Comparison of ENCODE assay signal across 8 cellular contexts in the genomic region with DNA sequence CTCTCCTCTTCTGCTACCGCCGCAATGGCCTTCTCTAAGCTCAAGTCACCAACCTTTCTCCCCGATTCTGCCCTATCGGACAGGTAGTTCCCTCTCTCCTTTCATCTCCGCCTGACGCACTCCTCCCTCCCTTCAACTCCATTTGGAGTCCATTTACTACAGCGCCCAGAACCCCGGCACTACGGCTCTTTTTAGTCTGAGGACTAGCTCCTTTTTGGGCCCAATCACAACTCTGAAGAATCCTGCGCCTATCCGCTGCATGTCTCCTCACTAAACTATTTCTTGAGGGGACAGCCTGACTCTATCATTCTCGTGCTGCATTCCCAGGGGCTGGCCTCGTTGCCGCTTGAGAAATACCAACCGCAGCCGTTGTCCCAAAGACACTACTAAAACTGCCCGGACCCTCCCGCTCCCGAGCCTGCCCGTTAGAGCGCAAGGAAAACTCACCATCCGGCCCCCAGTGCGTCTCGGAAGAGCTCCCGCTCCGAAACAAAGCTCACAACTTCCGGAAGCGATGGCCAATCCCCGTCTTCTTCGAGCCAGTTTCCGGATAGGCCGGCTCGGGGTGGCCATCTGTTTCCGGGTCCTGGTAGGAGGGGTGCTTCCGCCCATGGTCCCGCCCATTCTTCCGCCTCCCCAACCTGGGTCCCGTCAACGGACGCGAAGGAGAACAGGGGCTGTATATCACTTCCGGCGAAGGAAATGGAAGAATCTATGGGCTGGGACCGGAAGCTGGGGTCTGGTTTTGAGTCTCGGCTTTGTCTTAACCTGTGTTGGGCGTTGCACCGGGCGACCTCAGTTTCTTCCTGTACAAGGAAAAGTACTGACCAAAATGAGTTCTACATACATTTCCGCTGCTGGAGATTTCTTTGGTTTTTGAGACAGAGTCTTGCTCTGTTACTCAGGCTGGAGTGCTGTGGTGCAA. TPM values are rescaled to one million over a fixed set of nuclear protein-coding genes. Genes with fewer than 3 reads are reported as not detected.
DNase-seq lines count a peak whose midpoint lies in the region; TF ChIP-seq lines count a peak whose summit lies in the region.

A gene (minus strand): TSS at position 491 of the 925 bp plus-strand sequence. CDS start 2,776 bp downstream, outside the sequence.

- H3K79me2 ChIP-seq in neural cell (replicated peaks; ENCODE audit: insufficient read depth, low read length) = peaks cover 15% of the 10 kb centered on the region

- 0 to 2% (median 1%) methylated on average over 39 to 49 of the region's 49 CpGs for WGBS in stomach, 5 donors

- H4K20me1 ChIP-seq in neural cell (ENCODE audit: insufficient read depth) = no peaks in the 10 kb centered on the region

- H3K9ac ChIP-seq in neural cell (ENCODE audit: low read length) = peak within 1 kb of the TSS; percentile 69

- H3K27ac ChIP-seq in neural cell (ENCODE audit: low read length) = peak within 1 kb of the TSS; percentile 77
- peak within 1 kb of the TSS; percentile 69 to 86 (median 78) for H3K27ac ChIP-seq in stomach

- no peak for TF ChIP-seq RAD21 in neural cell (conservative IDR thresholded peaks at IDR 0.05)

- TF ChIP-seq EP300 in neural cell (conservative IDR thresholded peaks at IDR 0.05; ENCODE audit: poor library complexity, severe bottlenecking) (peak; percentile 30), stomach (IDR thresholded peaks at IDR 0.05) (no peak)

- no peaks in the 10 kb centered on the region for H3F3A ChIP-seq in neural cell (ENCODE audit: insufficient read depth, low read length, poor library complexity, severe bottlenecking)

- no peak for TF ChIP-seq POLR2A in stomach (IDR thresholded peaks at IDR 0.05)

- H2AFZ ChIP-seq in neural cell (ENCODE audit: low read depth, low read length) = peak within 1 kb of the TSS; percentile 92

- TF ChIP-seq CTCF in neural cell (IDR thresholded peaks at IDR 0.05; ENCODE audit: poor library complexity, severe bottlenecking) (no peak), stomach (IDR thresholded peaks at IDR 0.05) (no peak)

- peak within 1 kb of the TSS; percentile 63 for H3K4me2 ChIP-seq in neural cell (ENCODE audit: low read length)

- intact Hi-C loops in stomach (cut with DNase I; ENCODE audit: low total_unique reads) = no loop called here

- no peaks in the 10 kb centered on the region; the same call in none of the 2 replicates for H3K36me3 ChIP-seq in H7 (replicated peaks; ENCODE audit: control insufficient read depth, insufficient read depth, low read length)
- H3K36me3 ChIP-seq in neural cell (ENCODE audit: insufficient read depth, low read length) = no peaks in the 10 kb centered on the region
- H3K36me3 ChIP-seq in stomach = peaks cover 8 to 34% (median 33%) of the 10 kb centered on the region in 4 donors

- H3K4me1 ChIP-seq in stomach = peaks cover 7 to 28% (median 22%) of the 10 kb centered on the region in 4 donors

- H3K9me3 ChIP-seq in neural cell (ENCODE audit: low read length) (no peaks in the 10 kb centered on the region), stomach (no peaks in the 10 kb centered on the region)

- DNase-seq in ELF-1 (ENCODE audit: low read depth, low spot score) = peak; percentile 99
- peak; percentile 95 for DNase-seq in H7
- peak; percentile 98 for DNase-seq in M059J (ENCODE audit: low read depth)
- DNase-seq in SHP77 (lab: John Stamatoyannopoulos, UW) = peak; percentile 98
- DNase-seq in activated effector memory CD4-positive, alpha-beta T cell treated with Interleukin-2 at 50 U/mL for 16 hours = peak; percentile 92
- peak; percentile 98 for DNase-seq in fibroblast of the conjunctiva (ENCODE audit: low read depth)
- DNase-seq in stomach = peak; percentile 96

- H3K27me3 ChIP-seq in H7 (ENCODE audit: control insufficient read depth, insufficient read depth, low read length) = peaks cover 5% of the 10 kb centered on the region
- no peaks in the 10 kb centered on the region for H3K27me3 ChIP-seq in neural cell (ENCODE audit: insufficient read depth, low read depth, low read length)
- H3K27me3 ChIP-seq in stomach = no peaks in the 10 kb centered on the region

- no peaks in the 10 kb centered on the region for H3K9me2 ChIP-seq in neural cell (ENCODE audit: insufficient read depth, low read length)

- H3K4me3 ChIP-seq in H7 (ENCODE audit: insufficient read depth, low read depth, low read length) = peak within 1 kb of the TSS; percentile 70
- peak within 1 kb of the TSS; percentile 82 for H3K4me3 ChIP-seq in neural cell (ENCODE audit: low read length)
- H3K4me3 ChIP-seq in stomach = peak within 1 kb of the TSS; percentile 57 to 96 (median 88)

TF ChIP-seq in neural cell, 6 proteins besides CTCF, POLR2A, EP300 and RAD21:
- TF ChIP-seq, protein P1, sequence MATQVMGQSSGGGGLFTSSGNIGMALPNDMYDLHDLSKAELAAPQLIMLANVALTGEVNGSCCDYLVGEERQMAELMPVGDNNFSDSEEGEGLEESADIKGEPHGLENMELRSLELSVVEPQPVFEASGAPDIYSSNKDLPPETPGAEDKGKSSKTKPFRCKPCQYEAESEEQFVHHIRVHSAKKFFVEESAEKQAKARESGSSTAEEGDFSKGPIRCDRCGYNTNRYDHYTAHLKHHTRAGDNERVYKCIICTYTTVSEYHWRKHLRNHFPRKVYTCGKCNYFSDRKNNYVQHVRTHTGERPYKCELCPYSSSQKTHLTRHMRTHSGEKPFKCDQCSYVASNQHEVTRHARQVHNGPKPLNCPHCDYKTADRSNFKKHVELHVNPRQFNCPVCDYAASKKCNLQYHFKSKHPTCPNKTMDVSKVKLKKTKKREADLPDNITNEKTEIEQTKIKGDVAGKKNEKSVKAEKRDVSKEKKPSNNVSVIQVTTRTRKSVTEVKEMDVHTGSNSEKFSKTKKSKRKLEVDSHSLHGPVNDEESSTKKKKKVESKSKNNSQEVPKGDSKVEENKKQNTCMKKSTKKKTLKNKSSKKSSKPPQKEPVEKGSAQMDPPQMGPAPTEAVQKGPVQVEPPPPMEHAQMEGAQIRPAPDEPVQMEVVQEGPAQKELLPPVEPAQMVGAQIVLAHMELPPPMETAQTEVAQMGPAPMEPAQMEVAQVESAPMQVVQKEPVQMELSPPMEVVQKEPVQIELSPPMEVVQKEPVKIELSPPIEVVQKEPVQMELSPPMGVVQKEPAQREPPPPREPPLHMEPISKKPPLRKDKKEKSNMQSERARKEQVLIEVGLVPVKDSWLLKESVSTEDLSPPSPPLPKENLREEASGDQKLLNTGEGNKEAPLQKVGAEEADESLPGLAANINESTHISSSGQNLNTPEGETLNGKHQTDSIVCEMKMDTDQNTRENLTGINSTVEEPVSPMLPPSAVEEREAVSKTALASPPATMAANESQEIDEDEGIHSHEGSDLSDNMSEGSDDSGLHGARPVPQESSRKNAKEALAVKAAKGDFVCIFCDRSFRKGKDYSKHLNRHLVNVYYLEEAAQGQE (IDR thresholded peaks at IDR 0.05; ENCODE audit: borderline replicate concordance) = peak; percentile 20
- TF ChIP-seq SMC3 (conservative IDR thresholded peaks at IDR 0.05; ENCODE audit: poor library complexity) (peak; percentile 35), EZH2 (IDR thresholded peaks at IDR 0.05; ENCODE audit: borderline replicate concordance, insufficient read depth, low read length, poor library complexity, severe bottlenecking) (no peak), POLR2AphosphoS5 (IDR thresholded peaks at IDR 0.05) (peak; percentile 77), MXI1 (conservative IDR thresholded peaks at IDR 0.05; ENCODE audit: poor library complexity, severe bottlenecking) (peak; percentile 94), TAF1 (IDR thresholded peaks at IDR 0.05; ENCODE audit: low read depth) (no peak)

RNA-seq across cellular contexts. Expression of the gene that starts here (rescaled TPM):
- 35.1 and 43.2 TPM in 2 replicates for total RNA-seq in H7 (2014; rRNA removed; shearing (Covaris generic))
- total RNA-seq in M059J (2014; rRNA removed; shearing (Covaris generic)) = 75.0 and 149 TPM in 2 replicates
- polyA plus RNA-seq in neural cell = 152 and 162 TPM in 2 replicates
- polyA minus RNA-seq in neural cell = 40.9 and 47.9 TPM in 2 replicates
- 10 to 100 TPM in 2 of 5 donors, 1 to 10 TPM in 2, not detected in 1; 3.1 to 31.4 (median 7.2) TPM for total RNA-seq in stomach
- 10 to 100 TPM; 60.9 to 76.0 (median 75.9) TPM for polyA plus RNA-seq in stomach

Comparison
In these comparisons a context has a peak if more than half of its experiments do, and no peak if none do; other contexts are left out.
1. Peak in every context shown above with its lines: DNase-seq, H3K4me3 ChIP-seq and H3K27ac ChIP-seq.